8 cellular contexts compared by ENCODE assay signal in the genomic region with DNA sequence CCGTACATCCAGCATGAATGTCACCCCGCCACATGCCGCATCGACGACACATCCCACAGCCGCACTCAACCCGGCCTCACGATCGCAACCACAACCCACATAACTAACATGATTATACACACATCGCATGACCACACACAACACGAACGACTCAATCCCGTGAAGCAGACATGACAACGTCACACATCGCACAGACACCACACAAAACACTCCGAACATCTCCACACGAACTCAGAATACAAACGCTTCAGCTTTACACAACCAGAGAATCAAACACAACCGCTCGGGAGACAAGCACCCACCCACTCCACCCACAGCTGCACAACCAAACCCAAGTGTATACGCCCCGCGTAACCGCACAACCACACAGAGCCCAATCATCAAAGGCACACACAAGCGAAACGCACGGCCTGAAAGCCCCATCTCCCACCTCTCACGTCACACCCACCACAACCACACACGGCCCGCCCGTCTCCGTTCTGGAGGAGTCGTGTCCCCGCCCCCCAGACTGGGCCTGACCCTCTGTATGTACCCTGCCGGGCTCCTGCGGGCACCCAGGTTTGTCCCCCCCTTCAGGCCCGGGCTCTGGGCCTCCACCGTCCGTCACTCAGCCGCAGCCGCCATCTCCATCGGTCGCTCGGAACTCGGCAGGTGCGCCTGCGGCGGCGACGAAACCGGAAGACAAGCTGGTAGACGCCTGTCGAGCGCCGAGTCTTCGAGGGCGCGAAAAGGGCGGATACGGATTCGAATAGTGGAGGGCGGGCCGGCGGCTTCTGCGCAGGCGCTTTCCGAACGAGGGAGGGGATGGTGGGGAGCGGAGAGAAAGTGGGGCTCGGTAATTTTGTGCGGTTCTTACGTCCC. TPM values are rescaled to one million over a fixed set of nuclear protein-coding genes. Genes with fewer than 3 reads are reported as not detected.
DNase-seq lines count a peak whose midpoint lies in the region; ATAC-seq and TF ChIP-seq lines count a peak whose summit lies in the region.

TSS of gene RBSN (minus strand) at position 646 of the 861 bp plus-strand sequence. CDS start 3,028 bp downstream, outside the sequence.

- peaks cover 2 to 32% (median 26%) of the 10 kb centered on the region in 6 donors for H3K36me3 ChIP-seq in spleen

- WGBS in spleen, 5 donors = 0 to 1% (median 0%) methylated on average over 66 to 72 of the region's 72 CpGs

- no peaks in the 10 kb centered on the region for H3K9me3 Mint-ChIP-seq in central memory CD8-positive, alpha-beta T cell

- H3K36me3 Mint-ChIP-seq in central memory CD8-positive, alpha-beta T cell (ENCODE audit: insufficient read depth) = peaks cover 23% of the 10 kb centered on the region

- H3K27ac Mint-ChIP-seq in central memory CD8-positive, alpha-beta T cell (ENCODE audit: low read depth) = peak within 1 kb of the TSS; percentile 95

- peaks cover 23% of the 10 kb centered on the region for H3K4me1 Mint-ChIP-seq in central memory CD8-positive, alpha-beta T cell

- DNase-seq in AG08396 (ENCODE audit: low spot score) = peak; percentile 95
- DNase-seq in NCI-H345 treated with DMSO at 0.1 percent for 48 hours (lab: John Stamatoyannopoulos, UW; ENCODE audit: unreplicated experiment) = peak; percentile 73
- peak; percentile 89 to 94 (median 90) for DNase-seq in activated CD4-positive, CD25-positive, alpha-beta regulatory T cell (lab: John Stamatoyannopoulos, UW)
- DNase-seq in central memory CD8-positive, alpha-beta T cell (ENCODE audit: low spot score in 2 of 2) = peak; percentile 89 to 94
- peak; percentile 97 for DNase-seq in inferior parietal cortex (ENCODE audit: extremely low spot score)
- peak; percentile 100 for DNase-seq in spleen

- H3K9me3 ChIP-seq in spleen = no peaks in the 10 kb centered on the region

- H3K27ac ChIP-seq in spleen = peak within 1 kb of the TSS; percentile 79 to 94 (median 90)

- TF ChIP-seq POLR2A in spleen (IDR thresholded peaks at IDR 0.05) = peak in 2 of 3 donors; percentile 42 to 74

- ATAC-seq in GM18909 (IDR thresholded peaks at IDR 0.05; ENCODE audit: poor library complexity, unreplicated experiment) (peak; percentile 92), HG03159 (IDR thresholded peaks at IDR 0.05; ENCODE audit: unreplicated experiment) (peak; percentile 83)
- peak; percentile 74 for ATAC-seq in central memory CD8-positive, alpha-beta T cell (replicated peaks; ENCODE audit: extremely low read depth, poor library complexity, severe bottlenecking)

- peak within 1 kb of the TSS; percentile 86 for H3K4me3 Mint-ChIP-seq in central memory CD8-positive, alpha-beta T cell

- TF ChIP-seq CTCF in spleen (IDR thresholded peaks at IDR 0.05 in 8 of 11, conservative IDR thresholded peaks at IDR 0.05 in 3 of 11) = peak in 1 of 11 experiments; percentile 26

- intact Hi-C loops in spleen (cut with DNase I; ENCODE audit: low total_unique reads) = no loop called here

- peaks cover 14 to 71% (median 41%) of the 10 kb centered on the region in 6 donors for H3K4me1 ChIP-seq in spleen

- H3K27me3 ChIP-seq in spleen (replicated peaks in 1 of 7) = no peaks in the 10 kb centered on the region

- H3K27me3 Mint-ChIP-seq in central memory CD8-positive, alpha-beta T cell = peaks cover 14% of the 10 kb centered on the region

- peak within 1 kb of the TSS; percentile 62 to 88 (median 77) for H3K4me3 ChIP-seq in spleen

RNA-seq across cellular contexts. Expression of gene RBSN, which starts in this region (rescaled TPM):
- total RNA-seq in spleen = 10 to 100 TPM; 21.4 to 34.5 (median 31.6) TPM
- 10 to 100 TPM in 1 of 3 donors, 1 to 10 TPM in 2; 4.2 to 10.1 (median 7.3) TPM for polyA plus RNA-seq in spleen

Comparison
In these comparisons a context has a peak if more than half of its experiments do, and no peak if none do; other contexts are left out.
1. Peak in every context shown above with its lines: DNase-seq, ATAC-seq, H3K4me3 ChIP-seq and H3K27ac ChIP-seq.